Comparison of ENCODE assay signal across 2 cellular contexts in genomic region chr22:24233816-24234215, GRCh38.
TF ChIP-seq lines count a peak whose summit lies in the region.

No MANE protein-coding gene starts in this region.

TF ChIP-seq in HEK293, 187 proteins besides CTCF, POLR2A, EP300 and RAD21:
- TF ChIP-seq ZNF211 (tag by site-specific recombination; IDR thresholded peaks at IDR 0.05; ENCODE audit: low read depth) (no peak), SCRT2 (tag by site-specific recombination; IDR thresholded peaks at IDR 0.05) (peak; percentile 37; the same call in 1 of the 2 replicates)
- TF ChIP-seq, protein P1, sequence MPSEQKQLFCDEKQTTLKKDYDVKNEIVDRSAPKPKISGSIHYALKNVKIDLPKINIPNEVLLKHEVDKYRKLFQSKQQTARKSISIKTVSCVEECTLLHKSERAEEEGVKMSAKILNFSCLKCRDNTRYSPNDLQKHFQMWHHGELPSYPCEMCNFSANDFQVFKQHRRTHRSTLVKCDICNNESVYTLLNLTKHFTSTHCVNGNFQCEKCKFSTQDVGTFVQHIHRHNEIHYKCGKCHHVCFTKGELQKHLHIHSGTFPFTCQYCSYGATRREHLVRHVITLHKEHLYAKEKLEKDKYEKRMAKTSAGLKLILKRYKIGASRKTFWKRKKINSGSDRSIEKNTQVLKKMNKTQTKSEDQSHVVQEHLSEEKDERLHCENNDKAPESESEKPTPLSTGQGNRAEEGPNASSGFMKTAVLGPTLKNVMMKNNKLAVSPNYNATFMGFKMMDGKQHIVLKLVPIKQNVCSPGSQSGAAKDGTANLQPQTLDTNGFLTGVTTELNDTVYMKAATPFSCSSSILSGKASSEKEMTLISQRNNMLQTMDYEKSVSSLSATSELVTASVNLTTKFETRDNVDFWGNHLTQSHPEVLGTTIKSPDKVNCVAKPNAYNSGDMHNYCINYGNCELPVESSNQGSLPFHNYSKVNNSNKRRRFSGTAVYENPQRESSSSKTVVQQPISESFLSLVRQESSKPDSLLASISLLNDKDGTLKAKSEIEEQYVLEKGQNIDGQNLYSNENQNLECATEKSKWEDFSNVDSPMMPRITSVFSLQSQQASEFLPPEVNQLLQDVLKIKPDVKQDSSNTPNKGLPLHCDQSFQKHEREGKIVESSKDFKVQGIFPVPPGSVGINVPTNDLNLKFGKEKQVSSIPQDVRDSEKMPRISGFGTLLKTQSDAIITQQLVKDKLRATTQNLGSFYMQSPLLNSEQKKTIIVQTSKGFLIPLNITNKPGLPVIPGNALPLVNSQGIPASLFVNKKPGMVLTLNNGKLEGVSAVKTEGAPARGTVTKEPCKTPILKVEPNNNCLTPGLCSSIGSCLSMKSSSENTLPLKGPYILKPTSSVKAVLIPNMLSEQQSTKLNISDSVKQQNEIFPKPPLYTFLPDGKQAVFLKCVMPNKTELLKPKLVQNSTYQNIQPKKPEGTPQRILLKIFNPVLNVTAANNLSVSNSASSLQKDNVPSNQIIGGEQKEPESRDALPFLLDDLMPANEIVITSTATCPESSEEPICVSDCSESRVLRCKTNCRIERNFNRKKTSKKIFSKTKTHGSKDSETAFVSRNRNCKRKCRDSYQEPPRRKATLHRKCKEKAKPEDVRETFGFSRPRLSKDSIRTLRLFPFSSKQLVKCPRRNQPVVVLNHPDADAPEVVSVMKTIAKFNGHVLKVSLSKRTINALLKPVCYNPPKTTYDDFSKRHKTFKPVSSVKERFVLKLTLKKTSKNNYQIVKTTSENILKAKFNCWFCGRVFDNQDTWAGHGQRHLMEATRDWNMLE (tag by site-specific recombination; conservative IDR thresholded peaks at IDR 0.05; ENCODE audit: low read depth) = no peak

TF ChIP-seq in H1, 55 proteins besides CTCF, POLR2A, EP300 and RAD21:
- TF ChIP-seq SP1 (IDR thresholded peaks at IDR 0.05; ENCODE audit: low read depth, low read length) (no peak), JUN (IDR thresholded peaks at IDR 0.05; ENCODE audit: low read depth, low read length) (no peak)
TF ChIP-seq in H1: peak in this region for 0.
